In the genomic region with DNA sequence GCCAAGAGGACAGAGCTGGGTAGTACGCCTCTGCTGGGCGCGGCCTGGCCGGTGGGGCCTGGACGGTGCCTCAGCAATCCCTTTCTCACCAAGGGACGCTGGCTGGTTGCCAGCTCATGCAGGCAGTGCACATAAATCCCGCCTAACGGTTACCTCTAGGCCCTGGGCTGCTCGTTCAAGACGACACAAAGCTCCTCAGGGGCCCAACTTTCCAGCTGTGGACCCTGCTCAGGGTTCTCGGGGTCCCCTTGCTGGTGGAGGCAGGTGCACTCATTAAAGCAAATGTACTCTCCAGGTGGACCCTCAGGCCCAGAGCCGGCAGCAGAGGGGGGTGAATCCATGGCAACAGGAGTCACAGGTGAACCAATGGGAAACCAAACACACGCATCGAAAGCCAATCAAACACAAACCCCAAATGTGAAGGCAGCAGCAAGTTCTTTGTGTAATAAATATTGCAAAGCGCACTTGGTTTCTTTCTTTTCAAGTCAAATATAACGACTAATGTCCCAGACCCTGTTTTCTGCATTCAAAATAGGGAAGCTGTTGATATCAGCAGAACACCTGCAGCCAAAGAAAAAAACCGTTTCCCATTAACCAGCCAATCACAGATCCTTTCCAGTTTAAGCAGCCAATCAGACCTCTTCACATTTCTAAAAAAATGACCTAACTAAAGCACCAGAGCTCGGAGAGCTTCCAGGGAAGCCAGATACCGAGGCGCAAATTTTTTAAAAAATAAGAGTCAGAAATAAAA, we compare ENCODE assay signal across 1 cellular context.
TF ChIP-seq lines count a peak whose summit lies in the region.

No MANE protein-coding gene starts in this region.

TF ChIP-seq in GM12878, 131 proteins besides CTCF, POLR2A, EP300 and RAD21:
- TF ChIP-seq GABPA (IDR thresholded peaks at IDR 0.05; ENCODE audit: low read depth) (no peak), ZNF384 (IDR thresholded peaks at IDR 0.05; ENCODE audit: borderline replicate concordance, low read depth, low read length) (peak; percentile 52; the same call in 1 of the 2 replicates)
TF ChIP-seq in GM12878: peak in this region for 1.
